In the genomic region with DNA sequence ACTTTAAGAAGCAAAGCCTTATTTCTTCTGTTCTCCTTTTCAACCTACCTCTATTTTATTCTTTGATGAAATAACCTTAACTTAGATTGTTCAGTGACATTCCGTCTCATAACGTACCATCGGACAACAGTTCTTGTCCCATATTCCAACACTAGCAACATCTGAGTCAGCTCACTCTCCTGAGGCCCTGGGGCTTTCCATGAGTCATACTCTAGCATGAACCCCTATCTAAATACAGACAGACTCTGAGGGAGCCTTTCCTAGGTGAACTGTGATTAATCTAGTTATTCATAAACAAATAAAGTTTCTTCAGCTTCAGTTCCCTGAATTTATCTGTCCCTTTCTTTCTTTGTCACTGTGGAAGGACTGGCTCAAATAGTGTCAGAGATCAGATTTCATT, we compare ENCODE assay signal across 17 cellular contexts.
DNase-seq lines count a peak whose midpoint lies in the region; ATAC-seq, FAIRE-seq and TF ChIP-seq lines count a peak whose summit lies in the region.
"Had no signal": no experiment of that assay in that cellular context is flagged by ENCODE, and none has a peak within 500 bp of the region (broad histone marks: within the 10 kb centered on the region; RNA-seq: fewer than 3 reads in every experiment).

No MANE protein-coding gene starts in this region.

- no peak overlapping the region for H3K4me3 ChIP-seq in A549
- H3K4me3 ChIP-seq in astrocyte (ENCODE audit: insufficient read depth, low read depth, low read length): no peak overlapping the region
- H3K4me3 ChIP-seq in OCI-LY7 (ENCODE audit: low read depth, low read length, poor library complexity, severe bottlenecking): no peak overlapping the region
- H3K4me3 ChIP-seq: GM12878, psoas muscle, uterus had no signal

- H3K36me3 Mint-ChIP-seq in astrocyte (ENCODE audit: low read depth, unreplicated experiment): no peaks in the 10 kb centered on the region

- no peak overlapping the region for H3K9ac ChIP-seq in astrocyte (ENCODE audit: low read length)

- H3K27ac ChIP-seq in A549 (peak overlapping the region; percentile 75 to 78), astrocyte (ENCODE audit: low read depth, low read length) (peak overlapping the region; percentile 18), OCI-LY7 (ENCODE audit: low read depth, low read length, poor library complexity, severe bottlenecking) (no peak overlapping the region)
- H3K27ac ChIP-seq: psoas muscle, uterus had no signal

- ATAC-seq in A549 (peak; percentile 95 to 99), GM18502 (IDR thresholded peaks at IDR 0.05; ENCODE audit: poor library complexity, unreplicated experiment) (no peak)
- ATAC-seq: GM12878, psoas muscle had no signal

- 5% methylated on average over 3 of the region's 3 CpGs for WGBS in A549 (ENCODE audit: missing lambda C conversion rate)

- no peaks in the 10 kb centered on the region for H3K36me3 ChIP-seq in astrocyte (ENCODE audit: insufficient read depth, low read length)
- no peaks in the 10 kb centered on the region for H3K36me3 ChIP-seq in OCI-LY7 (ENCODE audit: insufficient read depth, low read length)
- H3K36me3 ChIP-seq: uterus had no signal

- TF ChIP-seq RAD21 in A549 (conservative IDR thresholded peaks at IDR 0.05 in 1 of 2, IDR thresholded peaks at IDR 0.05 in 1 of 2): peak; percentile 31 to 42; a peak in 4 of 5 replicates

- peaks cover 19% of the 10 kb centered on the region for H3K4me1 ChIP-seq in A549
- peaks cover 8% of the 10 kb centered on the region for H3K4me1 ChIP-seq in astrocyte (ENCODE audit: insufficient read depth, low read length)
- H3K4me1 ChIP-seq in OCI-LY7 (ENCODE audit: insufficient read depth, low read length, poor library complexity, severe bottlenecking): no peaks in the 10 kb centered on the region
- H3K4me1 ChIP-seq: psoas muscle, uterus had no signal

- no peak overlapping the region for H3K27ac Mint-ChIP-seq in astrocyte (ENCODE audit: unreplicated experiment)

- FAIRE-seq in A549 (lab: Jason Lieb, UNC) (peak; percentile 96), astrocyte (lab: Jason Lieb, UNC) (peak; percentile 47)
- FAIRE-seq: GM12878, GM19239 had no signal

- no peaks in the 10 kb centered on the region for H3K27me3 Mint-ChIP-seq in astrocyte (ENCODE audit: low read depth, unreplicated experiment)

- H4K20me1 ChIP-seq in astrocyte (ENCODE audit: insufficient read depth, low read length): no peaks in the 10 kb centered on the region
- H4K20me1 ChIP-seq in OCI-LY7 (ENCODE audit: insufficient read depth, low read length): no peaks in the 10 kb centered on the region

- DNase-seq in A549 (ENCODE audit: low read depth in 1 of 2, low spot score in 1 of 2) (peak; percentile 73 to 77), HT1080 (ENCODE audit: low read depth) (peak; percentile 51), astrocyte (ENCODE audit: low read depth) (peak; percentile 80), hepatic stellate cell (ENCODE audit: low spot score) (peak; percentile 19), GM10248 (ENCODE audit: extremely low spot score) (no peak), NCI-H146 (lab: John Stamatoyannopoulos, UW) (no peak), OCI-LY7 (ENCODE audit: low spot score) (no peak)
- DNase-seq: amygdala; effector memory CD4-positive, alpha-beta T cell; H7; NCI-H1417 treated with DMSO at 0.1 percent for 48 hours; NCI-H526 treated with DMSO at 0.1 percent for 48 hours; psoas muscle; uterus had no signal

- H3K79me2 ChIP-seq in astrocyte (ENCODE audit: insufficient read depth, low read length): no peaks in the 10 kb centered on the region
- no peaks in the 10 kb centered on the region for H3K79me2 ChIP-seq in OCI-LY7 (ENCODE audit: insufficient read depth, low read depth, low read length)

- H3K27me3 ChIP-seq in astrocyte (ENCODE audit: insufficient read depth, low read length): no peaks in the 10 kb centered on the region
- H3K27me3 ChIP-seq: uterus had no signal

- no peak overlapping the region for H3K4me3 Mint-ChIP-seq in astrocyte (ENCODE audit: unreplicated experiment)

- no peak for TF ChIP-seq POLR2A in A549 (IDR thresholded peaks at IDR 0.05; ENCODE audit: low read length)

- intact Hi-C loops in OCI-LY7 (cut with micrococcal nuclease; ENCODE audit: unreplicated experiment): no loop called here

- TF ChIP-seq EP300 in A549 (IDR thresholded peaks at IDR 0.05): peak; percentile 32 to 62; a peak in 3 of 5 replicates

- H3K4me1 Mint-ChIP-seq in astrocyte (ENCODE audit: low read depth, unreplicated experiment): peaks cover 7% of the 10 kb centered on the region

- POLR2A ChIA-PET in A549 (lab: Yijun Ruan, JAX): no interaction called here
- POLR2A ChIA-PET in GM10248 (lab: Yijun Ruan, JAX): no interaction called here
- POLR2A ChIA-PET in OCI-LY7 (lab: Charles Lee): no interaction called here

- no peaks in the 10 kb centered on the region for H3K9me2 ChIP-seq in OCI-LY7 (ENCODE audit: insufficient read depth, low read length)

- H3K4me2 ChIP-seq in A549 (peak overlapping the region; percentile 73), astrocyte (ENCODE audit: low read length) (peak overlapping the region; percentile 48), OCI-LY7 (ENCODE audit: low read length) (no peak overlapping the region)

- peaks cover 12% of the 10 kb centered on the region for H3K9me3 Mint-ChIP-seq in astrocyte (ENCODE audit: unreplicated experiment)

- CTCF ChIA-PET in A549 (lab: Yijun Ruan, JAX): interaction anchor here (0.7 to 2.0 kb wide), 5 partner anchors 11 to 456 kb away, joined by 3 to 9 read pairs (median 4); no protein-coding TSS in a partner anchor
- CTCF ChIA-PET in GM10248 (lab: Yijun Ruan, JAX): interaction anchor here (1.3 to 3.5 kb wide), 2 partner anchors 9 to 14 kb away, joined by 3 to 17 read pairs; no protein-coding TSS in a partner anchor
- CTCF ChIA-PET in OCI-LY7 (lab: Charles Lee; ENCODE audit: unreplicated experiment): no interaction called here

- BruUV-seq in OCI-LY7 (replicated peaks; lab: Mats Ljungman, UMichigan): no TSS peak

- H3K9me3 ChIP-seq in A549: peaks cover 45% of the 10 kb centered on the region
- H3K9me3 ChIP-seq in astrocyte (ENCODE audit: insufficient read depth, low read depth, low read length): peaks cover 5% of the 10 kb centered on the region
- H3K9me3 ChIP-seq in OCI-LY7 (ENCODE audit: low read length): peaks cover 14% of the 10 kb centered on the region; the same call in 1 of the 2 replicates

- H2AFZ ChIP-seq in astrocyte (ENCODE audit: low read depth, low read length) (no peak overlapping the region), OCI-LY7 (ENCODE audit: low read length) (no peak overlapping the region)

- TF ChIP-seq CTCF in A549 (IDR thresholded peaks at IDR 0.05) (no peak), astrocyte (IDR thresholded peaks at IDR 0.05; ENCODE audit: insufficient read depth, low read depth, low read length) (no peak), GM10248 (IDR thresholded peaks at IDR 0.05; ENCODE audit: control extremely low read depth, extremely low read depth, low read depth, missing control alignments) (no peak), OCI-LY7 (conservative IDR thresholded peaks at IDR 0.05; ENCODE audit: low read length) (no peak)

TF ChIP-seq in A549, 52 proteins besides CTCF, POLR2A, EP300 and RAD21 (continues in another document):
- TF ChIP-seq CBX8 (IDR thresholded peaks at IDR 0.05): no peak
- no peak for TF ChIP-seq USF2 (IDR thresholded peaks at IDR 0.05)
- TF ChIP-seq NFE2L2 (conservative IDR thresholded peaks at IDR 0.05; ENCODE audit: low read length): no peak
- no peak for TF ChIP-seq KDM5A (IDR thresholded peaks at IDR 0.05)
- no peak for TF ChIP-seq RCOR1 (IDR thresholded peaks at IDR 0.05; ENCODE audit: low read depth, low read length)
- TF ChIP-seq SREBF2 (IDR thresholded peaks at IDR 0.05): no peak
- no peak for TF ChIP-seq RFX5 (IDR thresholded peaks at IDR 0.05)
- TF ChIP-seq CEBPB (IDR thresholded peaks at IDR 0.05): peak in 1 of 2 experiments; percentile 40; a peak in 1 of 4 replicates
- TF ChIP-seq CBX2 (IDR thresholded peaks at IDR 0.05; ENCODE audit: borderline replicate concordance, low read depth): no peak
- peak; percentile 77; the same call in 1 of the 2 replicates for TF ChIP-seq GATA3 (IDR thresholded peaks at IDR 0.05; ENCODE audit: borderline replicate concordance)
- no peak for TF ChIP-seq CHD2 (IDR thresholded peaks at IDR 0.05; ENCODE audit: low read length, partially characterized antibody)
- TF ChIP-seq TFCP2L1 (CRISPR knock-in tag; IDR thresholded peaks at IDR 0.05): no peak
- peak; percentile 87 for TF ChIP-seq FOSL2 (IDR thresholded peaks at IDR 0.05)
- TF ChIP-seq FOSL2 (CRISPR knock-in tag; IDR thresholded peaks at IDR 0.05): peak; percentile 90
- no peak for TF ChIP-seq TP53 (CRISPR knock-in tag; IDR thresholded peaks at IDR 0.05)
- no peak for TF ChIP-seq MAZ (IDR thresholded peaks at IDR 0.05; ENCODE audit: borderline replicate concordance, low read depth, low read length)
- TF ChIP-seq NPAS2 (CRISPR knock-in tag; IDR thresholded peaks at IDR 0.05; ENCODE audit: borderline replicate concordance): no peak
- no peak for TF ChIP-seq ZC3H11A (IDR thresholded peaks at IDR 0.05)
- TF ChIP-seq EHF (CRISPR knock-in tag; IDR thresholded peaks at IDR 0.05): no peak

Comparison
In these comparisons a context has a peak if more than half of its experiments do, and no peak if none do; other contexts are left out.
1. DNase-seq: peak in A549 (2 of 2), HT1080 (single experiment), astrocyte (single experiment) and hepatic stellate cell (single experiment); none in GM10248 (single experiment), NCI-H146 (single experiment) and OCI-LY7 (single experiment).